1 cellular context compared by ENCODE assay signal in genomic region chr13:41453620-41454019, GRCh38.
TF ChIP-seq lines count a peak whose summit lies in the region.

No MANE protein-coding gene starts in this region.

TF ChIP-seq in HepG2, 621 proteins besides CTCF, POLR2A, EP300 and RAD21 (continued from another document):
- peak; percentile 62 for TF ChIP-seq CEBPB (IDR thresholded peaks at IDR 0.05; ENCODE audit: borderline replicate concordance, low read depth, low read length)
- TF ChIP-seq RBM39 (IDR thresholded peaks at IDR 0.05; ENCODE audit: low read depth, low read length, poor library complexity, severe bottlenecking) = no peak
